ENCODE assay signal across 10 cellular contexts in genomic region chr18:8615397-8616025, GRCh38. TPM values are rescaled to one million over a fixed set of nuclear protein-coding genes. Genes with fewer than 3 reads are reported as not detected.
A peak's percentile ranks its signal among the peaks of the same experiment; 100 is the strongest.
DNase-seq lines count a peak whose midpoint lies in the region; ATAC-seq lines count a peak whose summit lies in the region.
"Had no signal": no experiment of that assay in that cellular context is flagged by ENCODE, and none has a peak within 500 bp of the region (broad histone marks: within the 10 kb centered on the region; RNA-seq: fewer than 3 reads in every experiment).

No MANE protein-coding gene starts in this region.

- peaks cover 67% of the 10 kb centered on the region for H3K4me1 Mint-ChIP-seq in dendritic cell treated with granulocyte-macrophage colony-stimulating factor and Interleukin-4, amounts not matched to agents 40 ng/mL and 50 ng/mL, for 4 days (ENCODE audit: low read depth)

- H3K27me3 Mint-ChIP-seq in dendritic cell treated with granulocyte-macrophage colony-stimulating factor and Interleukin-4, amounts not matched to agents 40 ng/mL and 50 ng/mL, for 4 days = no peaks in the 10 kb centered on the region
- H3K27me3 Mint-ChIP-seq: B cell had no signal

- no peaks in the 10 kb centered on the region for H3K9me3 Mint-ChIP-seq in dendritic cell treated with granulocyte-macrophage colony-stimulating factor and Interleukin-4, amounts not matched to agents 40 ng/mL and 50 ng/mL, for 4 days
- H3K9me3 Mint-ChIP-seq: T-helper 1 cell treated with Interleukin-12 subunit alpha and Interleukin-12 subunit beta and Interleukin-4 antibody, amounts not matched to agents 30 μg/mL and 1 μg/mL, for 36 hours had no signal

- peak overlapping the region; percentile 37 for H3K27ac Mint-ChIP-seq in dendritic cell treated with granulocyte-macrophage colony-stimulating factor and Interleukin-4, amounts not matched to agents 40 ng/mL and 50 ng/mL, for 4 days
- H3K27ac Mint-ChIP-seq: T-helper 1 cell treated with Interleukin-12 subunit alpha and Interleukin-12 subunit beta and Interleukin-4 antibody, amounts not matched to agents 30 μg/mL and 1 μg/mL, for 36 hours had no signal

- H3K36me3 Mint-ChIP-seq in dendritic cell treated with granulocyte-macrophage colony-stimulating factor and Interleukin-4, amounts not matched to agents 40 ng/mL and 50 ng/mL, for 4 days (ENCODE audit: low read depth) = peaks cover 51% of the 10 kb centered on the region

- ATAC-seq in GM19023 (IDR thresholded peaks at IDR 0.05; ENCODE audit: unreplicated experiment) (no peak), HG02571 (IDR thresholded peaks at IDR 0.05; ENCODE audit: unreplicated experiment) (no peak), GM19463 (IDR thresholded peaks at IDR 0.05; ENCODE audit: unreplicated experiment) (no peak)

- H3K4me3 Mint-ChIP-seq in dendritic cell treated with granulocyte-macrophage colony-stimulating factor and Interleukin-4, amounts not matched to agents 40 ng/mL and 50 ng/mL, for 4 days = no peak overlapping the region
- H3K4me3 Mint-ChIP-seq: B cell; T-helper 1 cell treated with Interleukin-12 subunit alpha and Interleukin-12 subunit beta and Interleukin-4 antibody, amounts not matched to agents 30 μg/mL and 1 μg/mL, for 36 hours had no signal

- peak; percentile 6 for DNase-seq in NCI-H2227 (lab: John Stamatoyannopoulos, UW; ENCODE audit: unreplicated experiment)
- no peak for DNase-seq in NCI-H2227 treated with DMSO at 0.1 percent for 48 hours (lab: John Stamatoyannopoulos, UW)
- DNase-seq in NOMO-1 (lab: John Stamatoyannopoulos, UW; ENCODE audit: unreplicated experiment in 2 of 2) = peak; percentile 34 to 78
- peak; percentile 24 for DNase-seq in mucosa of gallbladder (ENCODE audit: low spot score)

- intact Hi-C loops in dendritic cell treated with granulocyte-macrophage colony-stimulating factor and Interleukin-4, amounts not matched to agents 40 ng/mL and 50 ng/mL, for 4 days (cut with micrococcal nuclease) = loop anchor here (10.0 kb wide), 1 partner anchor 89 kb away; the partner anchor contains the start of gene MTCL1

RNA-seq across cellular contexts. Expression of gene RAB12, which starts 6.3 kb away (rescaled TPM):
- total RNA-seq in mucosa of gallbladder = 26.3 TPM
